8 cellular contexts compared by ENCODE assay signal in the genomic region with DNA sequence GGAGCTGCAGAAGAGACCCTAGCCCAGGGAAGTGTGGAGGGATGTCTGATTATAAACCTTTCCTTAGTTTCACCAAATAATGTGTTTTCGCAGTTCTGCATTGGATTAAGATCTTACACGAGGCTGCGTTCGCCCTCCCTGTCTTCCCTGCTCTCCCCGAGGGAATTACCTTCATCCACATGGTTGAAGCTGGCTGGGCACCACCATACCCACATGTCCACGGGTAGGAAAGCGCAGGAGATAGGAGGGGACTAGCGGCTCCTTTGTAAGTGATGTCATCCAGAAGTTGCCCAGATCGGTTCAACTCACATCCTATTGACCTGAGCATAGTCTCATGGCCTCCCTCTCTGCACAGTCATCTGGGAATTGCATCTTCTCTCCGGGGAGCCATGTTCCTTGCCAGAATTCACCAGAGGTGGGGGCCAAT. TPM values are rescaled to one million over a fixed set of nuclear protein-coding genes. Genes with fewer than 3 reads are reported as not detected.
DNase-seq lines count a peak whose midpoint lies in the region; ATAC-seq and TF ChIP-seq lines count a peak whose summit lies in the region.

No MANE protein-coding gene starts in this region.

- BruUV-seq in PC-3 (replicated peaks; lab: Mats Ljungman, UMichigan) = no TSS peak

- ATAC-seq in CD4-positive, CD25-positive, alpha-beta regulatory T cell (ENCODE audit: low read depth in 2 of 2) = no peak
- peak; percentile 22; the same call in 1 of the 2 replicates for ATAC-seq in PC-3
- ATAC-seq in left lung = peak; percentile 3
- ATAC-seq in HG03460 (IDR thresholded peaks at IDR 0.05; ENCODE audit: unreplicated experiment) = no peak
- ATAC-seq in HG02970 (IDR thresholded peaks at IDR 0.05; ENCODE audit: low FRiP score, unreplicated experiment) = no peak

- peak overlapping the region; percentile 91 to 96 (median 94) for H3K4me3 Mint-ChIP-seq in CD4-positive, CD25-positive, alpha-beta regulatory T cell

- H3K9ac ChIP-seq in PC-3 (ENCODE audit: low read length) = peak overlapping the region; percentile 94

- intact Hi-C loops in PC-3 (cut with micrococcal nuclease) = no loop called here
- intact Hi-C loops in left lung (cut with DNase I) = no loop called here

- H3K9me3 Mint-ChIP-seq in CD4-positive, CD25-positive, alpha-beta regulatory T cell = peaks cover 0 to 1% (median 0%) of the 10 kb centered on the region in 7 donors

- DNase-seq in CD4-positive, CD25-positive, alpha-beta regulatory T cell = peak in 1 of 3 donors; percentile 20
- peak; percentile 50 to 57 for DNase-seq in HAP-1 (ENCODE audit: low spot score in 2 of 2)
- peak; percentile 58 for DNase-seq in PC-3
- DNase-seq in cardiac fibroblast (ENCODE audit: low read depth in 2 of 2) = peak; percentile 55 to 76
- DNase-seq in left lung = no peak
- DNase-seq in suprapubic skin (ENCODE audit: low spot score in 2 of 2) = no peak

- peaks cover 15 to 50% (median 31%) of the 10 kb centered on the region in 4 donors for H3K4me1 Mint-ChIP-seq in CD4-positive, CD25-positive, alpha-beta regulatory T cell

- TF ChIP-seq EP300 in suprapubic skin (IDR thresholded peaks at IDR 0.05) = no peak

- no peaks in the 10 kb centered on the region for H3K36me3 ChIP-seq in CD4-positive, CD25-positive, alpha-beta regulatory T cell (ENCODE audit: control insufficient read depth, insufficient read depth, low read length)
- H3K36me3 ChIP-seq in HAP-1 (replicated peaks) (peaks cover 32% of the 10 kb centered on the region), PC-3 (ENCODE audit: low read depth, low read length) (peaks cover 9% of the 10 kb centered on the region; the same call in 1 of the 2 replicates), left lung (no peaks in the 10 kb centered on the region), suprapubic skin (peaks cover 3% of the 10 kb centered on the region)

- no peaks in the 10 kb centered on the region for H4K20me1 ChIP-seq in PC-3 (ENCODE audit: low read length)

- H3K36me3 Mint-ChIP-seq in CD4-positive, CD25-positive, alpha-beta regulatory T cell = peaks cover 13% of the 10 kb centered on the region

- H3K4me3 ChIP-seq in CD4-positive, CD25-positive, alpha-beta regulatory T cell (ENCODE audit: low read depth, low read length) = peak overlapping the region; percentile 77
- H3K4me3 ChIP-seq in HAP-1 (peak overlapping the region; percentile 67), PC-3 (ENCODE audit: low read length) (peak overlapping the region; percentile 100), cardiac fibroblast (replicated peaks in 1 of 2; ENCODE audit: low read depth in 2 of 2, low read length in 2 of 2) (peak overlapping the region; percentile 82 to 93), left lung (peak overlapping the region; percentile 84 to 93), suprapubic skin (peak overlapping the region; percentile 96)

- no peaks in the 10 kb centered on the region for H3K9me2 ChIP-seq in PC-3 (replicated peaks; ENCODE audit: low read length)

- H2AFZ ChIP-seq in PC-3 (ENCODE audit: low read length) = peak overlapping the region; percentile 70

- peak overlapping the region; percentile 20 to 80 (median 77) for H3K27ac Mint-ChIP-seq in CD4-positive, CD25-positive, alpha-beta regulatory T cell

- H3F3A ChIP-seq in PC-3 (ENCODE audit: low read length, unreplicated experiment) = no peaks in the 10 kb centered on the region

- POLR2A ChIA-PET in PC-3 (lab: Charles Lee; ENCODE audit: unreplicated experiment) = interaction anchor here (0.6 kb wide), 1 partner anchor 161 kb away, joined by 5 read pairs; no protein-coding TSS in a partner anchor

- H3K27me3 ChIP-seq in CD4-positive, CD25-positive, alpha-beta regulatory T cell (ENCODE audit: control insufficient read depth, insufficient read depth, low read length) = no peaks in the 10 kb centered on the region
- H3K27me3 ChIP-seq in HAP-1 (ENCODE audit: low read depth) (no peaks in the 10 kb centered on the region), PC-3 (ENCODE audit: low read length) (no peaks in the 10 kb centered on the region), left lung (no peaks in the 10 kb centered on the region), suprapubic skin (no peaks in the 10 kb centered on the region)

- CTCF ChIA-PET in PC-3 (lab: Charles Lee) = interaction anchor here (0.6 to 0.7 kb wide), 2 partner anchors 9 to 101 kb away, joined by 12 to 16 read pairs; no protein-coding TSS in a partner anchor

- H3K27ac ChIP-seq in CD4-positive, CD25-positive, alpha-beta regulatory T cell (ENCODE audit: insufficient read depth, low read length, poor library complexity, severe bottlenecking) = no peak overlapping the region
- H3K27ac ChIP-seq in PC-3 (ENCODE audit: low read length) (peak overlapping the region; percentile 74), left lung (peak overlapping the region; percentile 84 to 88), suprapubic skin (peak overlapping the region; percentile 85)

- TF ChIP-seq CTCF in PC-3 (conservative IDR thresholded peaks at IDR 0.05; ENCODE audit: low read depth, low read length) (no peak), cardiac fibroblast (IDR thresholded peaks at IDR 0.05; ENCODE audit: low read depth, low read length) (no peak), left lung (IDR thresholded peaks at IDR 0.05) (no peak), suprapubic skin (IDR thresholded peaks at IDR 0.05) (no peak)

- no peak for TF ChIP-seq POLR2A in suprapubic skin (IDR thresholded peaks at IDR 0.05)

- H3K9me3 ChIP-seq in CD4-positive, CD25-positive, alpha-beta regulatory T cell (ENCODE audit: control insufficient read depth in 2 of 2, low read length in 2 of 2) = no peaks in the 10 kb centered on the region
- H3K9me3 ChIP-seq in HAP-1 = no peaks in the 10 kb centered on the region
- no peaks in the 10 kb centered on the region for H3K9me3 ChIP-seq in PC-3 (ENCODE audit: low read length)
- H3K9me3 ChIP-seq in left lung = no peaks in the 10 kb centered on the region
- H3K9me3 ChIP-seq in suprapubic skin = no peaks in the 10 kb centered on the region

- WGBS in suprapubic skin = 8% methylated on average over 9 of the region's 10 CpGs

- peaks cover 7% of the 10 kb centered on the region for H3K27me3 Mint-ChIP-seq in CD4-positive, CD25-positive, alpha-beta regulatory T cell

- peak overlapping the region; percentile 99 for H3K4me2 ChIP-seq in PC-3 (ENCODE audit: low read length)

- in situ Hi-C loops in HAP-1 (cut with MboI; ENCODE audit: low sequenced_read_pairs) = no loop called here

- peaks cover 58% of the 10 kb centered on the region for H3K79me2 ChIP-seq in PC-3 (ENCODE audit: low read length)

- peaks cover 30% of the 10 kb centered on the region for H3K4me1 ChIP-seq in CD4-positive, CD25-positive, alpha-beta regulatory T cell (ENCODE audit: control insufficient read depth, insufficient read depth, low read length, poor library complexity, severe bottlenecking)
- H3K4me1 ChIP-seq in HAP-1 = peaks cover 17% of the 10 kb centered on the region
- H3K4me1 ChIP-seq in PC-3 (ENCODE audit: insufficient read depth, low read length) = peaks cover 17% of the 10 kb centered on the region
- H3K4me1 ChIP-seq in left lung = peaks cover 15 to 51% of the 10 kb centered on the region in 2 donors
- H3K4me1 ChIP-seq in suprapubic skin = peaks cover 30% of the 10 kb centered on the region

RNA-seq across cellular contexts. Expression of a gene that starts 1.1 kb away (rescaled TPM):
- 32.5 TPM for total RNA-seq in CD4-positive, CD25-positive, alpha-beta regulatory T cell
- polyA plus RNA-seq in CD4-positive, CD25-positive, alpha-beta regulatory T cell = 1 to 10 TPM; 2.0 to 6.3 (median 5.0) TPM
- total RNA-seq in PC-3 (2014; rRNA removed) (31.4 and 33.5 TPM in 2 replicates), left lung (10 to 100 TPM; 40.1 to 51.2 TPM), suprapubic skin (10 to 100 TPM; 25.9 to 43.7 (median 32.0) TPM)

RNA-seq across cellular contexts. Expression of a gene that starts 49.6 kb away (rescaled TPM):
- 48.1 TPM for total RNA-seq in CD4-positive, CD25-positive, alpha-beta regulatory T cell
- polyA plus RNA-seq in CD4-positive, CD25-positive, alpha-beta regulatory T cell = 1 to 10 TPM; 1.9 to 3.6 (median 2.3) TPM
- total RNA-seq in PC-3 (2014; rRNA removed) = 8.4 and 13.6 TPM in 2 replicates
- 10 to 100 TPM; 14.9 to 15.1 TPM for total RNA-seq in left lung
- total RNA-seq in suprapubic skin = 10 to 100 TPM; 12.1 to 69.9 (median 19.1) TPM

RNA-seq across cellular contexts. Expression of a gene that starts 59.2 kb away (rescaled TPM):
- 24.5 TPM for total RNA-seq in CD4-positive, CD25-positive, alpha-beta regulatory T cell
- 10 to 100 TPM; 14.3 to 34.4 (median 20.2) TPM for polyA plus RNA-seq in CD4-positive, CD25-positive, alpha-beta regulatory T cell
- total RNA-seq in PC-3 (2014; rRNA removed) = 31.6 and 31.7 TPM in 2 replicates
- total RNA-seq in left lung = 10 to 100 TPM; 20.2 to 25.3 TPM
- 10 to 100 TPM; 21.9 to 27.9 (median 27.4) TPM for total RNA-seq in suprapubic skin

Comparison
In these comparisons a context has a peak if more than half of its experiments do, and no peak if none do; other contexts are left out.
1. ATAC-seq: peak in PC-3 (single experiment) and left lung (single experiment); none in CD4-positive, CD25-positive, alpha-beta regulatory T cell (0 of 2), HG03460 (single experiment) and HG02970 (single experiment).
2. DNase-seq: peak in HAP-1 (2 of 2), PC-3 (single experiment) and cardiac fibroblast (2 of 2); none in left lung (0 of 2) and suprapubic skin (0 of 2).
3. Peak in every context shown above with its lines, with median percentiles within 50 percentile points of each other: H3K4me3 ChIP-seq.